Comparison of ENCODE assay signal across 1 cellular context in the genomic region with DNA sequence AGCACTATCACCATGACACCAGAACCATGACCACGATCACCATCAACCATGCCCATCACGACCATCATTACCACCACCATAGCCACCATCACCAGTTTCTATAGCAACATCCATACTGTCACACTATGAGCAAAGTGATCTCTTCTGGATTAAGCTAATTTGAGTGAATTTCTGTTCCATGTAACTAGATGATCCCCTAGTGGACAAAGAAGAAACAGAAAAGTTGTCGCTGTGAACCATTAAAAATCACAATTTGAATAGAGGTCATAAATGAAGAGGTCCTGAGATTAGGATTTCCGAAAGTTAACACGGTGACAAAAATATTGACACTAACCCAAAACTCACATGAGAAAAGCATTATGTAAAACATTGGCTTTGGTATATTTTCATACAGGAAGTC.
TF ChIP-seq lines count a peak whose summit lies in the region.

No MANE protein-coding gene starts in this region.

TF ChIP-seq in H1, 55 proteins besides CTCF, POLR2A, EP300 and RAD21 (continued from another document):
- TF ChIP-seq POLR2AphosphoS5 (IDR thresholded peaks at IDR 0.05; ENCODE audit: low read depth, low read length): no peak
- no peak for TF ChIP-seq TAF7 (optimal IDR thresholded peaks at IDR 0.05; ENCODE audit: borderline replicate concordance, low read depth, low read length)
- TF ChIP-seq SUZ12 (IDR thresholded peaks at IDR 0.05; ENCODE audit: low read length): no peak
- TF ChIP-seq GTF2F1 (IDR thresholded peaks at IDR 0.05; ENCODE audit: borderline replicate concordance, low read depth, low read length): no peak
- TF ChIP-seq CREB1 (IDR thresholded peaks at IDR 0.05): no peak
- no peak for TF ChIP-seq SIRT6 (IDR thresholded peaks at IDR 0.05; ENCODE audit: low read length)
- no peak for TF ChIP-seq PHF8 (conservative IDR thresholded peaks at IDR 0.05; ENCODE audit: low read depth, low read length)
- no peak for TF ChIP-seq MAFK (IDR thresholded peaks at IDR 0.05; ENCODE audit: low read depth, low read length)
- no peak for TF ChIP-seq KDM1A (IDR thresholded peaks at IDR 0.05; ENCODE audit: borderline replicate concordance, low read length)
- TF ChIP-seq ASH2L (IDR thresholded peaks at IDR 0.05; ENCODE audit: low read length): no peak
- TF ChIP-seq SIN3A (conservative IDR thresholded peaks at IDR 0.05 in 1 of 2, IDR thresholded peaks at IDR 0.05 in 1 of 2; ENCODE audit: low read depth in 1 of 2, low read length in 2 of 2): no peak
- TF ChIP-seq ZNF274 (IDR thresholded peaks at IDR 0.05; ENCODE audit: borderline replicate concordance, extremely low read depth, low read length): no peak
- TF ChIP-seq NANOG (IDR thresholded peaks at IDR 0.05; ENCODE audit: insufficient read depth, low read depth, low read length, poor library complexity, severe bottlenecking): no peak
- no peak for TF ChIP-seq CHD1 (IDR thresholded peaks at IDR 0.05; ENCODE audit: low read depth, low read length)
